Comparison of ENCODE assay signal across 30 cellular contexts in genomic region chr2:45406626-45407025, GRCh38.
DNase-seq lines count a peak whose midpoint lies in the region; ATAC-seq, FAIRE-seq and TF ChIP-seq lines count a peak whose summit lies in the region.
"Had no signal": no experiment of that assay in that cellular context is flagged by ENCODE, and none has a peak within 500 bp of the region (broad histone marks: within the 10 kb centered on the region; RNA-seq: fewer than 3 reads in every experiment).

No MANE protein-coding gene starts in this region.

- H3K4me3 ChIP-seq in choroid plexus epithelial cell (ENCODE audit: low read depth, low read length) (no peak overlapping the region), pancreas (no peak overlapping the region)
- H3K4me3 ChIP-seq: mucosa of descending colon, PC-9, skin epidermis had no signal

- no peaks in the 10 kb centered on the region for H3K27me3 ChIP-seq in pancreas

- no peak for TF ChIP-seq CTCF in choroid plexus epithelial cell (conservative IDR thresholded peaks at IDR 0.05; ENCODE audit: low read depth, low read length)
- TF ChIP-seq CTCF in pancreas (IDR thresholded peaks at IDR 0.05), result no peak

- DNase-seq in NCI-H748 (lab: John Stamatoyannopoulos, UW; ENCODE audit: unreplicated experiment) (peak; percentile 6), NCI-H748 treated with DMSO at 0.1 percent for 48 hours (lab: John Stamatoyannopoulos, UW) (no peak), LHCN-M2 (ENCODE audit: low read depth) (peak; percentile 52), choroid plexus epithelial cell (ENCODE audit: low read depth) (peak; percentile 67), pancreas (no peak), NCI-H2081 treated with DMSO at 0.1 percent for 48 hours (lab: John Stamatoyannopoulos, UW) (no peak), retina (no peak)
- DNase-seq: activated CD4-positive, alpha-beta T cell treated with anti-CD3 and anti-CD28 coated beads, Interleukin-2, amount 50 U/mL, for 48 hours; activated CD4-positive, CD25-positive, alpha-beta regulatory T cell treated with anti-CD3 and anti-CD28 coated beads, Interleukin-2, amount 50 U/mL, for 72 hours; activated gamma-delta T cell treated with Interleukin-2 at 50 U/mL for 16 hours; activated T-cell treated with anti-CD3 and anti-CD28 coated beads, Interleukin-2, amount 50 U/mL, for 48 hours; caudate nucleus; CD8-positive, alpha-beta memory T cell; effector memory CD8-positive, alpha-beta T cell; erythroblast; H9; hypothalamus; left cardiac atrium; mucosa of descending colon; NCI-H1092; NCI-H2081; NCI-H526 treated with DMSO at 0.1 percent for 48 hours; PC-9; stimulated activated naive CD4-positive, alpha-beta T cell; T-helper 2 cell had no signal

- H3K27ac ChIP-seq in pancreas, result no peak overlapping the region
- H3K27ac ChIP-seq: PC-9, skin epidermis had no signal

- 49 to 54% methylated on average over 2 of the region's 2 CpGs for WGBS in pancreas, 2 donors

- no peaks in the 10 kb centered on the region for H3K36me3 ChIP-seq in pancreas

- no peak for FAIRE-seq in pancreas (lab: Jason Lieb, UNC)
- FAIRE-seq: astrocyte, G401.6 had no signal

- H3K9me3 ChIP-seq in pancreas, result no peaks in the 10 kb centered on the region
- H3K9me3 ChIP-seq: mucosa of descending colon had no signal

- intact Hi-C loops in pancreas (cut with DNase I), result no loop called here

- H3K4me1 ChIP-seq in pancreas, result peaks cover 0 to 4% (median 0%) of the 10 kb centered on the region in 3 donors

- peak; percentile 40 to 64 (median 49) for ATAC-seq in pancreas
- ATAC-seq in HG03139 (IDR thresholded peaks at IDR 0.05; ENCODE audit: unreplicated experiment), result no peak
- ATAC-seq: effector memory CD8-positive, alpha-beta T cell; mucosa of descending colon; Right ventricle myocardium inferior had no signal

Comparison
In these comparisons a context has a peak if more than half of its experiments do, and no peak if none do; other contexts are left out.
1. DNase-seq: peak in NCI-H748 (single experiment), LHCN-M2 (single experiment) and choroid plexus epithelial cell (single experiment); none in NCI-H748 treated with DMSO at 0.1 percent for 48 hours (single experiment), pancreas (0 of 6), NCI-H2081 treated with DMSO at 0.1 percent for 48 hours (single experiment) and retina (single experiment).